Comparison of ENCODE assay signal across 8 cellular contexts in genomic region chr11:2166091-2166851, GRCh38. TPM values are rescaled to one million over a fixed set of nuclear protein-coding genes. Genes with fewer than 3 reads are reported as not detected.
DNase-seq lines count a peak whose midpoint lies in the region; ATAC-seq and TF ChIP-seq lines count a peak whose summit lies in the region.

No MANE protein-coding gene starts in this region.

- no peaks in the 10 kb centered on the region for H3K9me1 ChIP-seq in IMR-90 (ENCODE audit: insufficient read depth, low read length)

- 10% methylated on average over 35 of the region's 70 CpGs; no CpG with 5 or more reads in 1 of the 2 experiments for WGBS in IMR-90 (ENCODE audit: extremely low coverage in 2 of 2, insufficient read length in 1 of 2), 2 experiments
- WGBS in smooth muscle cell (ENCODE audit: low lambda C conversion rate): 48% methylated on average over 52 of the region's 70 CpGs

- no peak overlapping the region for H4K8ac ChIP-seq in IMR-90 (ENCODE audit: low read depth in 2 of 2, low read length in 2 of 2)

- no peak overlapping the region for H3K23ac ChIP-seq in IMR-90 (ENCODE audit: low read depth, low read length)

- TF ChIP-seq RAD21 in IMR-90 (IDR thresholded peaks at IDR 0.05; ENCODE audit: low read length): peak; percentile 48

- intact Hi-C loops in IMR-90 (cut with micrococcal nuclease): loop anchor here (1.0 kb wide), 1 partner anchor 254 kb away; no protein-coding TSS in a partner anchor

- no peaks in the 10 kb centered on the region for H3K79me1 ChIP-seq in IMR-90 (ENCODE audit: low read depth in 1 of 2, low read length in 2 of 2)

- H3K36me3 ChIP-seq in IMR-90 (ENCODE audit: control insufficient read depth, insufficient read depth, low read length) (no peaks in the 10 kb centered on the region), smooth muscle cell (ENCODE audit: low read depth) (no peaks in the 10 kb centered on the region)

- H3K4me2 ChIP-seq in IMR-90 (ENCODE audit: low read depth, low read length): no peak overlapping the region
- H3K4me2 ChIP-seq in smooth muscle cell: peak overlapping the region; percentile 22

- H2BK20ac ChIP-seq in IMR-90 (ENCODE audit: low read depth, low read length): no peak overlapping the region

- H3K4ac ChIP-seq in IMR-90 (ENCODE audit: low read depth, low read length): no peak overlapping the region

- H3K79me2 ChIP-seq in smooth muscle cell (ENCODE audit: low read depth): no peaks in the 10 kb centered on the region

- no peak overlapping the region for H4K91ac ChIP-seq in IMR-90 (ENCODE audit: insufficient read depth, low read depth, low read length)

- H2BK15ac ChIP-seq in IMR-90 (ENCODE audit: low read depth, low read length): no peak overlapping the region

- no peak overlapping the region for H3K56ac ChIP-seq in IMR-90 (ENCODE audit: extremely low read depth, insufficient read depth, low read length)

- H3K9ac ChIP-seq in IMR-90 (ENCODE audit: low read depth, low read length) (no peak overlapping the region), smooth muscle cell (ENCODE audit: low read depth) (no peak overlapping the region)

- H4K5ac ChIP-seq in IMR-90 (ENCODE audit: low read depth, low read length): no peak overlapping the region

- H3K4me1 ChIP-seq in IMR-90 (ENCODE audit: control insufficient read depth, insufficient read depth, low read length) (no peaks in the 10 kb centered on the region), foreskin keratinocyte (no peaks in the 10 kb centered on the region), smooth muscle cell (ENCODE audit: low read depth) (no peaks in the 10 kb centered on the region)

- no peak overlapping the region for H3K14ac ChIP-seq in IMR-90 (replicated peaks; ENCODE audit: low read depth, low read length)

- CTCF ChIA-PET in AG04449 (lab: Yijun Ruan, JAX) (interaction anchor here (0.6 to 4.6 kb wide), 12 partner anchors 8 to 257 kb away, joined by 3 to 33 read pairs (median 6); no protein-coding TSS in a partner anchor), IMR-90 (lab: Yijun Ruan, JAX) (no interaction called here)

- no peaks in the 10 kb centered on the region for H3K9me3 ChIP-seq in IMR-90 (ENCODE audit: control insufficient read depth, insufficient read depth, low read length)
- H3K9me3 ChIP-seq in smooth muscle cell (replicated peaks; ENCODE audit: low read depth): no peaks in the 10 kb centered on the region

- in situ Hi-C loops in IMR-90 (cut with MboI; ENCODE audit: low sequenced_read_pairs): no loop called here

- no peak overlapping the region for H3K18ac ChIP-seq in IMR-90 (ENCODE audit: low read depth, low read length)

- dilution Hi-C loops in IMR-90 (cut with HindIII; ENCODE audit: low sequenced_read_pairs, unreplicated experiment): no loop called here

- no peaks in the 10 kb centered on the region; the same call in 1 of the 2 replicates for H4K20me1 ChIP-seq in IMR-90 (ENCODE audit: insufficient read depth, low read length)
- no peaks in the 10 kb centered on the region for H4K20me1 ChIP-seq in smooth muscle cell (ENCODE audit: low read depth)

- H3K27ac ChIP-seq in IMR-90 (ENCODE audit: insufficient read depth, low read length) (no peak overlapping the region), foreskin keratinocyte (no peak overlapping the region), smooth muscle cell (ENCODE audit: low read depth) (no peak overlapping the region)

- H2AK5ac ChIP-seq in IMR-90 (ENCODE audit: low read depth, low read length): no peak overlapping the region

- ATAC-seq in IMR-90 (ENCODE audit: low read depth) (peak; percentile 55), foreskin keratinocyte (peak; percentile 66), HG03095 (IDR thresholded peaks at IDR 0.05; ENCODE audit: unreplicated experiment) (no peak)

- H3K4me3 ChIP-seq in AG04449 (ENCODE audit: low read depth, low read length) (no peak overlapping the region), IMR-90 (ENCODE audit: insufficient read depth, low read depth, low read length) (no peak overlapping the region), smooth muscle cell (no peak overlapping the region)

- DNase-seq in AG04449 (ENCODE audit: low read depth, low spot score) (no peak), IMR-90 (no peak), activated T-cell treated with anti-CD3 and anti-CD28 coated beads for 4 hours (peak; percentile 33), foreskin keratinocyte (no peak), smooth muscle cell (lab: John Stamatoyannopoulos, UW; ENCODE audit: unreplicated experiment) (no peak), LoVo (ENCODE audit: low spot score) (no peak), epidermal melanocyte (ENCODE audit: insufficient read length, low spot score) (no peak)

- H2BK120ac ChIP-seq in IMR-90 (ENCODE audit: low read depth, low read length): no peak overlapping the region

- H2BK5ac ChIP-seq in IMR-90 (ENCODE audit: low read depth, low read length, poor library complexity, severe bottlenecking): no peak overlapping the region

- H3K27me3 ChIP-seq in IMR-90 (ENCODE audit: control insufficient read depth, insufficient read depth, low read length) (peaks cover 14% of the 10 kb centered on the region; the same call in 1 of the 2 replicates), foreskin keratinocyte (no peaks in the 10 kb centered on the region), smooth muscle cell (ENCODE audit: low read depth) (no peaks in the 10 kb centered on the region)

- peak overlapping the region; percentile 72 for H2AK9ac ChIP-seq in IMR-90 (replicated peaks; ENCODE audit: low read depth, low read length, poor library complexity)

- H2AFZ ChIP-seq in IMR-90 (replicated peaks; ENCODE audit: low read length, poor library complexity): peak overlapping the region; percentile 49
- no peak overlapping the region for H2AFZ ChIP-seq in smooth muscle cell (ENCODE audit: low read depth)

- no peak for TF ChIP-seq POLR2A in IMR-90 (IDR thresholded peaks at IDR 0.05; ENCODE audit: low read depth, low read length)

- TF ChIP-seq CTCF in AG04449 (IDR thresholded peaks at IDR 0.05; ENCODE audit: insufficient read depth, low read length, missing control alignments): peak; percentile 59
- peak; percentile 47 for TF ChIP-seq CTCF in IMR-90 (conservative IDR thresholded peaks at IDR 0.05; ENCODE audit: low read depth, low read length)
- peak; percentile 94 for TF ChIP-seq CTCF in foreskin keratinocyte (conservative IDR thresholded peaks at IDR 0.05)
- TF ChIP-seq CTCF in smooth muscle cell (IDR thresholded peaks at IDR 0.05; ENCODE audit: borderline replicate concordance, insufficient read depth, poor library complexity, severe bottlenecking): peak; percentile 40

- POLR2A ChIA-PET in AG04449 (lab: Yijun Ruan, JAX) (no interaction called here), IMR-90 (lab: Charles Lee; ENCODE audit: unreplicated experiment) (no interaction called here)

- no peaks in the 10 kb centered on the region for H3F3A ChIP-seq in smooth muscle cell (ENCODE audit: low read depth)

- no TSS peak for BruUV-seq in IMR-90 (replicated peaks; lab: Mats Ljungman, UMichigan)

TF ChIP-seq in IMR-90, 13 proteins besides CTCF, POLR2A, EP300 and RAD21:
- TF ChIP-seq CEBPB (IDR thresholded peaks at IDR 0.05; ENCODE audit: low read depth, low read length) (no peak), SMC3 (IDR thresholded peaks at IDR 0.05; ENCODE audit: low read depth, low read length) (peak; percentile 31; the same call in 1 of the 2 replicates), BHLHE40 (IDR thresholded peaks at IDR 0.05; ENCODE audit: low read depth, low read length) (no peak)
TF ChIP-seq in IMR-90: peak in this region for 1.

RNA-seq across cellular contexts. Expression of gene INS, which starts 5.3 kb away (rescaled TPM):
- total RNA-seq in IMR-90 (2012; rRNA removed): not detected in 2 replicates
- not detected in 2 replicates for polyA plus RNA-seq in IMR-90 (2012; rRNA removed)
- not detected in 2 replicates for polyA plus RNA-seq in IMR-90 (2012; cell fraction: cytosol; rRNA removed)
- polyA plus RNA-seq in IMR-90 (2012; cell fraction: nucleus; rRNA removed; ENCODE audit: low replicate concordance): not detected in 2 replicates
- not detected in 2 replicates for total RNA-seq in foreskin keratinocyte
- polyA plus RNA-seq in foreskin keratinocyte: not detected in 2 replicates
- not detected in 2 replicates for total RNA-seq in smooth muscle cell
- polyA plus RNA-seq in smooth muscle cell: not detected in 2 replicates

RNA-seq across cellular contexts. Expression of gene TH, which starts 5.3 kb away (rescaled TPM):
- total RNA-seq in IMR-90 (2012; rRNA removed) (not detected in 2 replicates), foreskin keratinocyte (2.0 and 2.9 TPM in 2 replicates), smooth muscle cell (not detected in 2 replicates)
- polyA plus RNA-seq in IMR-90 (2012; rRNA removed) (0.06 and 0.10 TPM in 2 replicates), foreskin keratinocyte (3.6 and 3.7 TPM in 2 replicates), smooth muscle cell (not detected in 2 replicates)
- 0.03 TPM in 1 of 2 replicates, not detected in the other for polyA plus RNA-seq in IMR-90 (2012; cell fraction: cytosol; rRNA removed)
- 0.08 TPM in 1 of 2 replicates, not detected in the other for polyA plus RNA-seq in IMR-90 (2012; cell fraction: nucleus; rRNA removed; ENCODE audit: low replicate concordance)

RNA-seq across cellular contexts. Expression of gene IGF2, which starts 27.1 kb away (rescaled TPM):
- total RNA-seq in IMR-90 (2012; rRNA removed): 2.3 and 5.0 TPM in 2 replicates
- polyA plus RNA-seq in IMR-90 (2012; rRNA removed): 17.5 and 21.8 TPM in 2 replicates
- 20.6 and 23.2 TPM in 2 replicates for polyA plus RNA-seq in IMR-90 (2012; cell fraction: cytosol; rRNA removed)
- 4.8 and 6.4 TPM in 2 replicates for polyA plus RNA-seq in IMR-90 (2012; cell fraction: nucleus; rRNA removed; ENCODE audit: low replicate concordance)
- under 0.01 and 0.14 TPM in 2 replicates for total RNA-seq in foreskin keratinocyte
- 0.06 and 0.29 TPM in 2 replicates for polyA plus RNA-seq in foreskin keratinocyte
- total RNA-seq in smooth muscle cell: 2,086 and 2,274 TPM in 2 replicates
- polyA plus RNA-seq in smooth muscle cell: 3,825 and 3,877 TPM in 2 replicates

Comparison
In these comparisons a context has a peak if more than half of its experiments do, and no peak if none do; other contexts are left out.
1. CTCF ChIP-seq: peak in every context shown above with its lines; median percentile 94 in foreskin keratinocyte; 59 in AG04449; 47 in IMR-90; 40 in smooth muscle cell.
2. RNA of gene IGF2, which starts 27.1 kb away (total RNA-seq): 2,086 to 2,274 TPM in smooth muscle cell; 2.3 to 5.0 TPM in IMR-90 and under 0.01 to 0.14 TPM in foreskin keratinocyte; every median in the first group is over 100 times any median in the second.